In genomic region chr13:56528040-56528760, GRCh38 we compare ENCODE assay signal across 22 cellular contexts.
DNase-seq lines count a peak whose midpoint lies in the region; ATAC-seq lines count a peak whose summit lies in the region.
"Had no signal": no experiment of that assay in that cellular context is flagged by ENCODE, and none has a peak within 500 bp of the region (broad histone marks: within the 10 kb centered on the region; RNA-seq: fewer than 3 reads in every experiment).

No MANE protein-coding gene starts in this region.

- no peak overlapping the region for H3K27ac Mint-ChIP-seq in natural killer cell treated with Interleukin-12 subunit alpha and Interleukin-12 subunit beta and Interleukin-15 and Interleukin-18, amount 100 ng/mL, for 72 hours
- no peak overlapping the region for H3K27ac Mint-ChIP-seq in activated CD8-positive, alpha-beta T cell treated with anti-CD3 and anti-CD28 coated beads, Interleukin-2, amount 10 ng/mL, durations not matched to agents 7 days and 5 days
- H3K27ac Mint-ChIP-seq: dendritic cell treated with granulocyte-macrophage colony-stimulating factor and Interleukin-4, amounts not matched to agents 40 ng/mL and 50 ng/mL, for 4 days; naive thymus-derived CD4-positive, alpha-beta T cell; stimulated activated naive B cell treated with anti-CD40 and anti-IgM and Interleukin-4, amounts not matched to agents 10 μg/mL and 1 μg/mL and 100 μg/mL, for 72 hours had no signal

- DNase-seq in DMS153 (lab: John Stamatoyannopoulos, UW) (peak; percentile 94), NCI-H1105 treated with DMSO at 0.1 percent for 48 hours (lab: John Stamatoyannopoulos, UW) (peak; percentile 95), NCI-H2196 (lab: John Stamatoyannopoulos, UW; ENCODE audit: unreplicated experiment) (peak; percentile 17), OCI-M1 (lab: John Stamatoyannopoulos, UW) (peak; percentile 60), NCI-H187 (lab: John Stamatoyannopoulos, UW) (no peak), middle frontal gyrus (ENCODE audit: extremely low spot score, low spot score) (no peak)
- DNase-seq in natural killer cell treated with Interleukin-12 subunit alpha and Interleukin-12 subunit beta and Interleukin-15 and Interleukin-18, amount 100 ng/mL, for 72 hours (ENCODE audit: low spot score), result no peak
- DNase-seq in activated CD8-positive, alpha-beta T cell treated with anti-CD3 and anti-CD28 coated beads, Interleukin-2, amount 10 ng/mL, durations not matched to agents 7 days and 5 days, result no peak
- DNase-seq: activated CD4-positive, alpha-beta T cell treated with anti-CD3 and anti-CD28 coated beads, Interleukin-2, amount 50 U/mL, for 1 hour; activated naive CD4-positive, alpha-beta T cell; amygdala; foreskin fibroblast; Karpas-422; kidney; naive thymus-derived CD4-positive, alpha-beta T cell; NCI-H1694 treated with DMSO at 0.1 percent for 48 hours; ovary; right cardiac atrium; stimulated activated naive B cell treated with anti-CD40 and anti-IgM and Interleukin-4, amounts not matched to agents 10 μg/mL and 1 μg/mL and 100 μg/mL, for 72 hours; T-helper 1 cell had no signal

- POLR2A ChIA-PET in activated CD8-positive, alpha-beta T cell treated with anti-CD3 and anti-CD28 coated beads, Interleukin-2, amount 10 ng/mL, durations not matched to agents 7 days and 5 days (lab: Charles Lee), result no interaction called here

- peaks cover 13% of the 10 kb centered on the region for H3K9me3 Mint-ChIP-seq in natural killer cell treated with Interleukin-12 subunit alpha and Interleukin-12 subunit beta and Interleukin-15 and Interleukin-18, amount 100 ng/mL, for 72 hours
- peaks cover 11% of the 10 kb centered on the region for H3K9me3 Mint-ChIP-seq in activated CD8-positive, alpha-beta T cell treated with anti-CD3 and anti-CD28 coated beads, Interleukin-2, amount 10 ng/mL, durations not matched to agents 7 days and 5 days (ENCODE audit: insufficient read depth)

- H3K27me3 Mint-ChIP-seq in natural killer cell treated with Interleukin-12 subunit alpha and Interleukin-12 subunit beta and Interleukin-15 and Interleukin-18, amount 100 ng/mL, for 72 hours, result no peaks in the 10 kb centered on the region
- no peaks in the 10 kb centered on the region for H3K27me3 Mint-ChIP-seq in activated CD8-positive, alpha-beta T cell treated with anti-CD3 and anti-CD28 coated beads, Interleukin-2, amount 10 ng/mL, durations not matched to agents 7 days and 5 days (ENCODE audit: low read depth)
- H3K27me3 Mint-ChIP-seq: dendritic cell treated with granulocyte-macrophage colony-stimulating factor and Interleukin-4, amounts not matched to agents 40 ng/mL and 50 ng/mL, for 4 days; naive thymus-derived CD4-positive, alpha-beta T cell; stimulated activated naive B cell treated with anti-CD40 and anti-IgM and Interleukin-4, amounts not matched to agents 10 μg/mL and 1 μg/mL and 100 μg/mL, for 72 hours had no signal

- no peak for ATAC-seq in natural killer cell treated with Interleukin-12 subunit alpha and Interleukin-12 subunit beta and Interleukin-15 and Interleukin-18, amount 100 ng/mL, for 72 hours
- no peak for ATAC-seq in activated CD8-positive, alpha-beta T cell treated with anti-CD3 and anti-CD28 coated beads, Interleukin-2, amount 10 ng/mL, durations not matched to agents 7 days and 5 days
- ATAC-seq: naive thymus-derived CD4-positive, alpha-beta T cell; right cardiac atrium; Right ventricle myocardium inferior; stimulated activated naive B cell treated with anti-CD40 and anti-IgM and Interleukin-4, amounts not matched to agents 10 μg/mL and 1 μg/mL and 100 μg/mL, for 72 hours had no signal

- no peak overlapping the region for H3K4me3 Mint-ChIP-seq in natural killer cell treated with Interleukin-12 subunit alpha and Interleukin-12 subunit beta and Interleukin-15 and Interleukin-18, amount 100 ng/mL, for 72 hours
- no peak overlapping the region for H3K4me3 Mint-ChIP-seq in activated CD8-positive, alpha-beta T cell treated with anti-CD3 and anti-CD28 coated beads, Interleukin-2, amount 10 ng/mL, durations not matched to agents 7 days and 5 days
- H3K4me3 Mint-ChIP-seq: dendritic cell treated with granulocyte-macrophage colony-stimulating factor and Interleukin-4, amounts not matched to agents 40 ng/mL and 50 ng/mL, for 4 days; naive thymus-derived CD4-positive, alpha-beta T cell; stimulated activated naive B cell treated with anti-CD40 and anti-IgM and Interleukin-4, amounts not matched to agents 10 μg/mL and 1 μg/mL and 100 μg/mL, for 72 hours had no signal

- H3K4me1 Mint-ChIP-seq in natural killer cell treated with Interleukin-12 subunit alpha and Interleukin-12 subunit beta and Interleukin-15 and Interleukin-18, amount 100 ng/mL, for 72 hours (ENCODE audit: low read depth in 2 of 2), result no peaks in the 10 kb centered on the region
- no peaks in the 10 kb centered on the region for H3K4me1 Mint-ChIP-seq in activated CD8-positive, alpha-beta T cell treated with anti-CD3 and anti-CD28 coated beads, Interleukin-2, amount 10 ng/mL, durations not matched to agents 7 days and 5 days (ENCODE audit: low read depth)
- H3K4me1 Mint-ChIP-seq: naive thymus-derived CD4-positive, alpha-beta T cell; stimulated activated naive B cell treated with anti-CD40 and anti-IgM and Interleukin-4, amounts not matched to agents 10 μg/mL and 1 μg/mL and 100 μg/mL, for 72 hours had no signal

- CTCF ChIA-PET in activated CD8-positive, alpha-beta T cell treated with anti-CD3 and anti-CD28 coated beads, Interleukin-2, amount 10 ng/mL, durations not matched to agents 7 days and 5 days (lab: Charles Lee), result no interaction called here

- peaks cover 15% of the 10 kb centered on the region for H3K36me3 Mint-ChIP-seq in natural killer cell treated with Interleukin-12 subunit alpha and Interleukin-12 subunit beta and Interleukin-15 and Interleukin-18, amount 100 ng/mL, for 72 hours
- H3K36me3 Mint-ChIP-seq in activated CD8-positive, alpha-beta T cell treated with anti-CD3 and anti-CD28 coated beads, Interleukin-2, amount 10 ng/mL, durations not matched to agents 7 days and 5 days (ENCODE audit: low read depth), result no peaks in the 10 kb centered on the region
- H3K36me3 Mint-ChIP-seq: naive thymus-derived CD4-positive, alpha-beta T cell; stimulated activated naive B cell treated with anti-CD40 and anti-IgM and Interleukin-4, amounts not matched to agents 10 μg/mL and 1 μg/mL and 100 μg/mL, for 72 hours had no signal

Comparison
In these comparisons a context has a peak if more than half of its experiments do, and no peak if none do; other contexts are left out.
1. DNase-seq: peak in DMS153 (single experiment), NCI-H1105 treated with DMSO at 0.1 percent for 48 hours (single experiment), NCI-H2196 (single experiment) and OCI-M1 (single experiment); none in NCI-H187 (0 of 2), middle frontal gyrus (single experiment), natural killer cell treated with Interleukin-12 subunit alpha and Interleukin-12 subunit beta and Interleukin-15 and Interleukin-18, amount 100 ng/mL, for 72 hours (single experiment) and activated CD8-positive, alpha-beta T cell treated with anti-CD3 and anti-CD28 coated beads, Interleukin-2, amount 10 ng/mL, durations not matched to agents 7 days and 5 days (single experiment).